In the genomic region with DNA sequence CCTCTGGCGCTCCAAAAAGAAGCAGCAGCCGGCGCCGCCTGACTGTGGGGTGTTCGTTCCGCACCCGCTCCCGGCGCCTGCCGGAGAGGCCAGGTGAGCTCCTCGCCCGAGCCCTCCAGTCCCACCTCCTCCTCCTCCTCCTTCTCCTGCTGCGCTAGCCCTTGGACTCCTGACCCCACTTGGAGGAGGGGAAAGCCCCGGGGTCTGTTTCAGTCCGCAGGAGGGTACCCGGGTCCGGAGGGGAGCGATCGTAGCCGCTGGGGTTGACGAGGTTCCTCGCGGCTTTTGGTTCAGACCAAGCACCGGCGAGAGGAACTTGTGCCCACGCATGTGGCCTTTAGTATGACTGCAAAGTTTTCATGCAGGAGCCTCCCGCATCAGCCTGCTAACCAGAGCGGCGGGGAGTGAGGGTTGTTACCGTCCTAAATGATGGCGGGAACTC, we compare ENCODE assay signal across 8 cellular contexts. TPM values are rescaled to one million over a fixed set of nuclear protein-coding genes. Genes with fewer than 3 reads are reported as not detected.
DNase-seq lines count a peak whose midpoint lies in the region; ATAC-seq, FAIRE-seq and TF ChIP-seq lines count a peak whose summit lies in the region.

No MANE protein-coding gene starts in this region.

- H3K9me1 ChIP-seq in K562 (ENCODE audit: control insufficient read depth, insufficient read depth, low read length): no peaks in the 10 kb centered on the region

- H3K27me3 ChIP-seq in CD8-positive, alpha-beta T cell (ENCODE audit: insufficient read depth, low read length): peaks cover 20% of the 10 kb centered on the region
- H3K27me3 ChIP-seq in GM23338 (ENCODE audit: insufficient read depth) (peaks cover 11% of the 10 kb centered on the region), K562 (ENCODE audit: control insufficient read depth in 2 of 2, insufficient read depth in 2 of 2, low read length in 2 of 2) (peaks cover 7 to 22% of the 10 kb centered on the region in 2 experiments; a peak in 3 of 5 replicates), left lung (peaks cover 39 to 80% of the 10 kb centered on the region in 2 donors)

- H3K79me2 ChIP-seq in GM23338 (replicated peaks; ENCODE audit: insufficient read depth) (no peaks in the 10 kb centered on the region), OCI-LY7 (ENCODE audit: insufficient read depth, low read depth, low read length) (no peaks in the 10 kb centered on the region), K562 (ENCODE audit: control insufficient read depth, insufficient read depth, low read length) (no peaks in the 10 kb centered on the region)

- peaks cover 11% of the 10 kb centered on the region for H3K4me1 Mint-ChIP-seq in CD8-positive, alpha-beta T cell (ENCODE audit: low read depth)
- H3K4me1 Mint-ChIP-seq in GM23338: peaks cover 7% of the 10 kb centered on the region

- no peak for TF ChIP-seq RAD21 in K562 (CRISPR knock-in tag; conservative IDR thresholded peaks at IDR 0.05 in 1 of 2, IDR thresholded peaks at IDR 0.05 in 1 of 2)

- POLR2A ChIA-PET in CD8-positive, alpha-beta T cell (lab: Charles Lee): no interaction called here
- POLR2A ChIA-PET in OCI-LY7 (lab: Charles Lee) (interaction anchor here (0.5 to 1.0 kb wide), 2 partner anchors 196 to 377 kb away, joined by 3 read pairs; no protein-coding TSS in a partner anchor), K562 (lab: Yijun Ruan, JAX) (interaction anchor here (0.6 to 0.8 kb wide), 2 partner anchors 15 to 269 kb away, joined by 3 read pairs; no protein-coding TSS in a partner anchor)

- no peak for ATAC-seq in CD8-positive, alpha-beta T cell
- ATAC-seq in GM23338: peak; percentile 64
- peak; percentile 19; the same call in 2 of the 3 replicates for ATAC-seq in K562
- ATAC-seq in left lung: peak; percentile 58
- no peak for ATAC-seq in GM21515 (IDR thresholded peaks at IDR 0.05; ENCODE audit: unreplicated experiment)
- ATAC-seq in GM19324 (IDR thresholded peaks at IDR 0.05; ENCODE audit: low FRiP score, unreplicated experiment): no peak

- H4K20me1 ChIP-seq in GM23338 (replicated peaks; ENCODE audit: insufficient read depth): no peaks in the 10 kb centered on the region
- H4K20me1 ChIP-seq in OCI-LY7 (ENCODE audit: insufficient read depth, low read length): no peaks in the 10 kb centered on the region
- H4K20me1 ChIP-seq in K562 (replicated peaks; ENCODE audit: control insufficient read depth, insufficient read depth, low read length): no peaks in the 10 kb centered on the region

- H3K27ac ChIP-seq in CD8-positive, alpha-beta T cell (ENCODE audit: low read depth, low read length): no peak overlapping the region
- H3K27ac ChIP-seq in GM23338 (ENCODE audit: low read depth): no peak overlapping the region
- H3K27ac ChIP-seq in OCI-LY7 (ENCODE audit: low read depth, low read length, poor library complexity, severe bottlenecking): no peak overlapping the region
- no peak overlapping the region for H3K27ac ChIP-seq in K562 (ENCODE audit: extremely low read depth, low read depth, low read length)
- no peak overlapping the region for H3K27ac ChIP-seq in left lung

- H2AFZ ChIP-seq in GM23338 (peak overlapping the region; percentile 91), OCI-LY7 (ENCODE audit: low read length) (no peak overlapping the region), K562 (ENCODE audit: low read depth, low read length) (no peak overlapping the region)

- BruUV-seq in OCI-LY7 (replicated peaks; lab: Mats Ljungman, UMichigan) (no TSS peak), K562 (replicated peaks; lab: Mats Ljungman, UMichigan) (no TSS peak)

- FAIRE-seq in K562 (lab: Jason Lieb, UNC): no peak

- H3K4me3 ChIP-seq in CD8-positive, alpha-beta T cell (ENCODE audit: low read depth, low read length): peak overlapping the region; percentile 63
- H3K4me3 ChIP-seq in GM23338 (peak overlapping the region; percentile 82), OCI-LY7 (ENCODE audit: low read depth, low read length, poor library complexity, severe bottlenecking) (no peak overlapping the region), K562 (no peak overlapping the region), left lung (peak overlapping the region; percentile 42 to 43)

- H3K36me3 ChIP-seq in CD8-positive, alpha-beta T cell (ENCODE audit: insufficient read depth, low read length): no peaks in the 10 kb centered on the region
- no peaks in the 10 kb centered on the region for H3K36me3 ChIP-seq in GM23338 (ENCODE audit: insufficient read depth)
- H3K36me3 ChIP-seq in OCI-LY7 (ENCODE audit: insufficient read depth, low read length): no peaks in the 10 kb centered on the region
- H3K36me3 ChIP-seq in K562 (ENCODE audit: control insufficient read depth, insufficient read depth, low read length): no peaks in the 10 kb centered on the region
- H3K36me3 ChIP-seq in left lung: no peaks in the 10 kb centered on the region

- TF ChIP-seq POLR2A in K562 (conservative IDR thresholded peaks at IDR 0.05): no peak

- CTCF ChIA-PET in CD8-positive, alpha-beta T cell (lab: Charles Lee): interaction anchor here (0.6 to 3.7 kb wide), 9 partner anchors 8 to 35 kb away, joined by 3 to 14 read pairs (median 3); partner anchors contain the start of gene ATG5
- CTCF ChIA-PET in OCI-LY7 (lab: Charles Lee; ENCODE audit: unreplicated experiment) (no interaction called here), K562 (lab: Yijun Ruan, JAX; ENCODE audit: low intra/inter-chr PET ratio) (interaction anchor here (0.7 to 2.1 kb wide), 2 partner anchors 22 to 84 kb away, joined by 4 to 5 read pairs; no protein-coding TSS in a partner anchor)

- H3K9me2 ChIP-seq in GM23338 (ENCODE audit: insufficient read depth) (no peaks in the 10 kb centered on the region), OCI-LY7 (ENCODE audit: insufficient read depth, low read length) (no peaks in the 10 kb centered on the region)

- peak overlapping the region; percentile 71 for H3K4me3 Mint-ChIP-seq in CD8-positive, alpha-beta T cell
- H3K4me3 Mint-ChIP-seq in GM23338: peak overlapping the region; percentile 86

- no peaks in the 10 kb centered on the region for H3K9me3 ChIP-seq in CD8-positive, alpha-beta T cell (ENCODE audit: low read length)
- H3K9me3 ChIP-seq in OCI-LY7 (ENCODE audit: low read length): no peaks in the 10 kb centered on the region
- H3K9me3 ChIP-seq in K562 (replicated peaks; ENCODE audit: control insufficient read depth, insufficient read depth, low read depth, low read length): no peaks in the 10 kb centered on the region
- H3K9me3 ChIP-seq in left lung: no peaks in the 10 kb centered on the region

- WGBS in K562 (ENCODE audit: insufficient coverage, low coverage, missing lambda C conversion rate): 34% methylated on average over 25 of the region's 31 CpGs

- peaks cover 43% of the 10 kb centered on the region for H3K27me3 Mint-ChIP-seq in CD8-positive, alpha-beta T cell (ENCODE audit: low read depth)
- peaks cover 4% of the 10 kb centered on the region for H3K27me3 Mint-ChIP-seq in GM23338 (ENCODE audit: insufficient read depth, low read depth, poor library complexity)

- TF ChIP-seq CTCF in CD8-positive, alpha-beta T cell (IDR thresholded peaks at IDR 0.05): no peak
- TF ChIP-seq CTCF in GM23338 (conservative IDR thresholded peaks at IDR 0.05; ENCODE audit: low read depth in 2 of 2) (no peak), OCI-LY7 (conservative IDR thresholded peaks at IDR 0.05; ENCODE audit: low read length) (no peak), K562 (IDR thresholded peaks at IDR 0.05 in 2 of 3, conservative IDR thresholded peaks at IDR 0.05 in 1 of 3; ENCODE audit: insufficient read depth in 2 of 3, low read depth in 1 of 3, low read length in 3 of 3) (no peak), left lung (IDR thresholded peaks at IDR 0.05) (no peak)

- H3K4me2 ChIP-seq in GM23338 (peak overlapping the region; percentile 92), OCI-LY7 (ENCODE audit: low read length) (peak overlapping the region; percentile 20; the same call in 1 of the 2 replicates), K562 (ENCODE audit: insufficient read depth, low read length) (no peak overlapping the region)

- H3K4me1 ChIP-seq in CD8-positive, alpha-beta T cell (ENCODE audit: insufficient read depth, low read length): peaks cover 13% of the 10 kb centered on the region
- H3K4me1 ChIP-seq in GM23338 (ENCODE audit: insufficient read depth): peaks cover 5% of the 10 kb centered on the region; the same call in 1 of the 2 replicates
- H3K4me1 ChIP-seq in OCI-LY7 (ENCODE audit: insufficient read depth, low read length, poor library complexity, severe bottlenecking): no peaks in the 10 kb centered on the region
- peaks cover 0 to 13% of the 10 kb centered on the region in 2 experiments; a peak in 3 of 5 replicates for H3K4me1 ChIP-seq in K562 (replicated peaks in 1 of 2; ENCODE audit: control insufficient read depth in 2 of 2, insufficient read depth in 2 of 2, low read length in 2 of 2)
- peaks cover 4 to 18% of the 10 kb centered on the region in 2 donors for H3K4me1 ChIP-seq in left lung

- no peak for TF ChIP-seq EP300 in K562 (IDR thresholded peaks at IDR 0.05; ENCODE audit: low read length)

- no peaks in the 10 kb centered on the region for H3F3A ChIP-seq in GM23338 (replicated peaks; ENCODE audit: low read depth)

- DNase-seq in CD8-positive, alpha-beta T cell: peak in 4 of 7 experiments; percentile 2 to 56 (median 12)
- DNase-seq in GM23338 (ENCODE audit: low spot score) (peak; percentile 55), OCI-LY7 (ENCODE audit: low spot score) (no peak), K562 (ENCODE audit: extremely low read depth in 1 of 4, low spot score in 3 of 4) (peak in 1 of 4 experiments; percentile 6), left lung (peak; percentile 36 to 83)
- peak; percentile 17 for DNase-seq in stimulated activated naive CD4-positive, alpha-beta T cell treated with Interleukin-2 at 50 U/mL for 16 hours (lab: John Stamatoyannopoulos, UW)

- H3K9me3 Mint-ChIP-seq in CD8-positive, alpha-beta T cell: no peaks in the 10 kb centered on the region
- H3K9me3 Mint-ChIP-seq in GM23338: no peaks in the 10 kb centered on the region

- in situ Hi-C loops in K562 (cut with MboI): no loop called here

- intact Hi-C loops in CD8-positive, alpha-beta T cell (cut with DNase I, micrococcal nuclease): loop anchor here (2.0 kb wide), 3 partner anchors 22 to 206 kb away; partner anchors contain the start of gene ATG5 (in 1 of the 2)
- intact Hi-C loops in OCI-LY7 (cut with micrococcal nuclease; ENCODE audit: unreplicated experiment): loop anchor here (10.0 kb wide), 1 partner anchor 64 kb away; no protein-coding TSS in a partner anchor
- intact Hi-C loops in K562 (cut with micrococcal nuclease): no loop called here
- intact Hi-C loops in left lung (cut with DNase I): no loop called here

- peak overlapping the region in 1 of 2 experiments; percentile 26; a peak in 1 of 4 replicates for H3K9ac ChIP-seq in K562 (ENCODE audit: insufficient read depth in 1 of 2, low read depth in 2 of 2, low read length in 2 of 2)

- H3K36me3 Mint-ChIP-seq in CD8-positive, alpha-beta T cell: no peaks in the 10 kb centered on the region
- H3K36me3 Mint-ChIP-seq in GM23338 (ENCODE audit: low read depth): peaks cover 2% of the 10 kb centered on the region; the same call in 1 of the 3 replicates

- no peak overlapping the region for H3K27ac Mint-ChIP-seq in CD8-positive, alpha-beta T cell
- no peak overlapping the region for H3K27ac Mint-ChIP-seq in GM23338

RNA-seq across cellular contexts. Expression of gene CRYBG1, which starts 0.5 kb away (rescaled TPM):
- total RNA-seq in CD8-positive, alpha-beta T cell: 10 to 100 TPM; 45.0 to 46.2 TPM
- 17.2 and 19.3 TPM in 2 replicates for total RNA-seq in GM23338 (2014; rRNA removed; shearing (Covaris generic))
- polyA plus RNA-seq in GM23338 (2016; fragmentation: Nextera tagmentation; extraction: Ambion mirVana): 3.4 and 3.7 TPM in 2 replicates
- 41.7 and 44.7 TPM in 2 replicates for total RNA-seq in OCI-LY7 (2014; rRNA removed; shearing (Covaris generic))
- 66.2 and 79.2 TPM in 2 replicates for total RNA-seq in OCI-LY7 (2022)
- not detected in 2 replicates for total RNA-seq in K562 (2011; cell fraction: chromatin; rRNA removed; ENCODE audit: low replicate concordance)
- total RNA-seq in K562 (2011; cell fraction: nucleolus; rRNA removed): not detected in 2 replicates
- total RNA-seq in K562 (2011; cell fraction: nucleoplasm; rRNA removed): 0.08 TPM in 1 of 2 replicates, not detected in the other
- 0.23 and 0.29 TPM in 2 replicates for total RNA-seq in K562 (2014; rRNA removed)
- total RNA-seq in K562 (2014; rRNA removed; fragmentation: Illumina TruSeq; extraction: Trizol): 0.13 and 0.22 TPM in 2 replicates
- total RNA-seq in K562 (2015; rRNA removed; fragmentation: Illumina TruSeq; extraction: Trizol): 0.47 and 0.83 TPM in 2 replicates
- total RNA-seq in K562 (2021): 0.18 and 0.33 TPM in 2 replicates
- 0.05 and 0.11 TPM in 2 replicates for polyA plus RNA-seq in K562 (2011; rRNA removed)
- polyA plus RNA-seq in K562 (2011; cell fraction: cytosol; rRNA removed): under 0.01 and 0.03 TPM in 2 replicates
- polyA plus RNA-seq in K562 (2011; cell fraction: nucleus; rRNA removed): 0.03 TPM in 2 replicates
- 0.12 and 0.15 TPM in 2 replicates for polyA plus RNA-seq in K562 (2012)
- 0.10 TPM in 2 replicates for polyA plus RNA-seq in K562 (2014; fragmentation: Illumina TruSeq; extraction: Trizol)
- under 1 TPM; 0.07 to 0.08 TPM for polyA plus RNA-seq in K562 (2014; fragmentation: Nextera tagmentation; extraction: Ambion mirVana)
- polyA plus RNA-seq in K562 (2014; rRNA removed): 0.04 and 0.11 TPM in 2 replicates
- polyA minus RNA-seq in K562 (2011; rRNA and poly(A)+ RNA removed): 0.07 and 0.12 TPM in 2 replicates
- not detected in 2 replicates for polyA minus RNA-seq in K562 (2011; cell fraction: cytosol; rRNA and poly(A)+ RNA removed)
- polyA minus RNA-seq in K562 (2011; cell fraction: nucleus; rRNA and poly(A)+ RNA removed): 0.11 and 0.13 TPM in 2 replicates
- total RNA-seq in left lung: 10 to 100 TPM; 23.7 to 37.1 TPM

RNA-seq across cellular contexts. Expression of gene ATG5, which starts 35.5 kb away (rescaled TPM):
- total RNA-seq in CD8-positive, alpha-beta T cell: 10 to 100 TPM; 28.7 to 28.9 TPM
- 48.2 and 51.1 TPM in 2 replicates for total RNA-seq in GM23338 (2014; rRNA removed; shearing (Covaris generic))
- polyA plus RNA-seq in GM23338 (2016; fragmentation: Nextera tagmentation; extraction: Ambion mirVana): 25.8 and 31.6 TPM in 2 replicates
- total RNA-seq in OCI-LY7 (2014; rRNA removed; shearing (Covaris generic)): 18.8 and 20.6 TPM in 2 replicates
- 30.0 and 31.1 TPM in 2 replicates for total RNA-seq in OCI-LY7 (2022)
- 37.5 and 96.3 TPM in 2 replicates for total RNA-seq in K562 (2011; cell fraction: chromatin; rRNA removed; ENCODE audit: low replicate concordance)
- 19.0 and 21.2 TPM in 2 replicates for total RNA-seq in K562 (2011; cell fraction: nucleolus; rRNA removed)
- 35.8 and 41.9 TPM in 2 replicates for total RNA-seq in K562 (2011; cell fraction: nucleoplasm; rRNA removed)
- total RNA-seq in K562 (2014; rRNA removed): 34.6 and 53.2 TPM in 2 replicates
- total RNA-seq in K562 (2014; rRNA removed; fragmentation: Illumina TruSeq; extraction: Trizol): 62.1 and 71.0 TPM in 2 replicates
- total RNA-seq in K562 (2015; rRNA removed; fragmentation: Illumina TruSeq; extraction: Trizol): 55.0 and 64.4 TPM in 2 replicates
- total RNA-seq in K562 (2021): 53.2 and 55.4 TPM in 2 replicates
- polyA plus RNA-seq in K562 (2011; rRNA removed): 56.0 and 80.0 TPM in 2 replicates
- polyA plus RNA-seq in K562 (2011; cell fraction: cytosol; rRNA removed): 11.9 and 20.0 TPM in 2 replicates
- polyA plus RNA-seq in K562 (2011; cell fraction: nucleus; rRNA removed): 16.8 and 23.7 TPM in 2 replicates
- 44.2 and 44.8 TPM in 2 replicates for polyA plus RNA-seq in K562 (2012)
- polyA plus RNA-seq in K562 (2014; fragmentation: Illumina TruSeq; extraction: Trizol): 40.3 and 42.7 TPM in 2 replicates
- polyA plus RNA-seq in K562 (2014; fragmentation: Nextera tagmentation; extraction: Ambion mirVana): 10 to 100 TPM; 29.0 to 29.6 TPM
- polyA plus RNA-seq in K562 (2014; rRNA removed): 41.3 and 43.4 TPM in 2 replicates
- 92.7 and 96.4 TPM in 2 replicates for polyA minus RNA-seq in K562 (2011; rRNA and poly(A)+ RNA removed)
- polyA minus RNA-seq in K562 (2011; cell fraction: cytosol; rRNA and poly(A)+ RNA removed): 15.6 and 24.6 TPM in 2 replicates
- 40.7 and 64.4 TPM in 2 replicates for polyA minus RNA-seq in K562 (2011; cell fraction: nucleus; rRNA and poly(A)+ RNA removed)
- 10 to 100 TPM; 30.9 to 31.8 TPM for total RNA-seq in left lung

Comparison
In these comparisons a context has a peak if more than half of its experiments do, and no peak if none do; other contexts are left out.
1. ATAC-seq: peak in GM23338 (single experiment), K562 (single experiment) and left lung (single experiment); none in CD8-positive, alpha-beta T cell (single experiment), GM21515 (single experiment) and GM19324 (single experiment).
2. H3K4me3 ChIP-seq: peak in CD8-positive, alpha-beta T cell (single experiment), GM23338 (single experiment) and left lung (2 of 2); none in OCI-LY7 (single experiment) and K562 (single experiment).
3. intact Hi-C loops: an anchor here in CD8-positive, alpha-beta T cell (2.0 kb wide) and OCI-LY7 (10.0 kb wide); none called in K562 and left lung.